ENCODE assay signal across 23 cellular contexts in the genomic region with DNA sequence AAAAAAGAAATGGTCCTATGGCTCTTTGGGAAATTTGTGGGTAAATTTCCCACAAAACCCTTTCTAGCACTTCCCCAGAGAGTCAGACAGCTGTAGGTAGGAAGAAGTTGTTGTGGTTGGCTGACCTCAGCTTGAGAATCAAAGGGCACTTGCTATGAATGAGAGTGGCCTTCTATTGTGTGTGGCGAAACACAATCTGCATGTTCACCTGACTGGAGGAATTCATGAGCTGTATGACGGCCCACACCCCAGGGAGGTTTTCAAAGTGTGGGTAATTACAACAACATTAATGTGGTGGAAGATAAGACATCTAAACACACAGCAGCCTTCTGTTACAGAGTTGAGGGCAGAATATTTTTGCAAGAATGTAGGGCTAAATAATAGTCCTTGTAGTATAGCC. TPM values are rescaled to one million over a fixed set of nuclear protein-coding genes. Genes with fewer than 3 reads are reported as not detected.
DNase-seq lines count a peak whose midpoint lies in the region; ATAC-seq and TF ChIP-seq lines count a peak whose summit lies in the region.
"Had no signal": no experiment of that assay in that cellular context is flagged by ENCODE, and none has a peak within 500 bp of the region (broad histone marks: within the 10 kb centered on the region; RNA-seq: fewer than 3 reads in every experiment).

No MANE protein-coding gene starts in this region.

- DNase-seq in DMS53 (lab: John Stamatoyannopoulos, UW) (peak; percentile 37), DMS53 treated with DMSO at 0.1 percent for 48 hours (lab: John Stamatoyannopoulos, UW; ENCODE audit: unreplicated experiment) (no peak), NCI-H146 (lab: John Stamatoyannopoulos, UW) (peak; percentile 77), chondrocyte (ENCODE audit: low spot score) (no peak), mucosa of descending colon (peak in 1 of 3 donors; percentile 37), activated gamma-delta T cell (lab: John Stamatoyannopoulos, UW) (no peak), body of pancreas (no peak)
- DNase-seq: activated CD4-positive, alpha-beta T cell treated with anti-CD3 and anti-CD28 coated beads for 1 hour; activated T-cell treated with anti-CD3 and anti-CD28 coated beads, Interleukin-2, amount 50 U/mL, for 48 hours; aorta; endodermal cell; NCI-H2029; NCI-H524 treated with DMSO at 0.1 percent for 48 hours; occipital lobe; substantia nigra; uterus had no signal

- no peak overlapping the region for H3K4me3 Mint-ChIP-seq in chondrocyte (ENCODE audit: unreplicated experiment)
- H3K4me3 Mint-ChIP-seq: activated naive CD4-positive, alpha-beta T cell treated with anti-CD3 and anti-CD28 coated beads, Interleukin-2, amount 50 U/mL, for 24 hours; endodermal cell had no signal

- peaks cover 90% of the 10 kb centered on the region for H3K4me1 Mint-ChIP-seq in chondrocyte (ENCODE audit: low read depth)
- H3K4me1 Mint-ChIP-seq: activated naive CD4-positive, alpha-beta T cell treated with anti-CD3 and anti-CD28 coated beads, Interleukin-2, amount 50 U/mL, for 24 hours had no signal

- H3K27ac ChIP-seq in body of pancreas, result no peak overlapping the region
- H3K27ac ChIP-seq: 22Rv1, right atrium auricular region, RWPE1, uterus had no signal

- intact Hi-C loops in mucosa of descending colon (cut with DNase I, micrococcal nuclease), result no loop called here
- intact Hi-C loops in body of pancreas (cut with DNase I), result no loop called here

- no peaks in the 10 kb centered on the region for H3K4me1 ChIP-seq in mucosa of descending colon (ENCODE audit: low read depth)
- H3K4me1 ChIP-seq in body of pancreas, result no peaks in the 10 kb centered on the region
- H3K4me1 ChIP-seq: uterus had no signal

- H3K27ac Mint-ChIP-seq in chondrocyte (ENCODE audit: unreplicated experiment), result peak overlapping the region; percentile 67
- H3K27ac Mint-ChIP-seq: activated naive CD4-positive, alpha-beta T cell treated with anti-CD3 and anti-CD28 coated beads, Interleukin-2, amount 50 U/mL, for 24 hours; endodermal cell had no signal

- H3K4me3 ChIP-seq in mucosa of descending colon (no peak overlapping the region), body of pancreas (no peak overlapping the region)
- H3K4me3 ChIP-seq: lung, right atrium auricular region, uterus had no signal

- H3K9me3 Mint-ChIP-seq in chondrocyte (ENCODE audit: low read depth), result no peaks in the 10 kb centered on the region
- H3K9me3 Mint-ChIP-seq: activated naive CD4-positive, alpha-beta T cell treated with anti-CD3 and anti-CD28 coated beads, Interleukin-2, amount 50 U/mL, for 24 hours; endodermal cell had no signal

- TF ChIP-seq POLR2A in body of pancreas (IDR thresholded peaks at IDR 0.05), result no peak

- peaks cover 13% of the 10 kb centered on the region for H3K36me3 Mint-ChIP-seq in chondrocyte (ENCODE audit: low read depth)
- H3K36me3 Mint-ChIP-seq: activated naive CD4-positive, alpha-beta T cell treated with anti-CD3 and anti-CD28 coated beads, Interleukin-2, amount 50 U/mL, for 24 hours had no signal

- peak; percentile 93 for ATAC-seq in mucosa of descending colon
- ATAC-seq in GM18868 (IDR thresholded peaks at IDR 0.05; ENCODE audit: unreplicated experiment), result no peak
- no peak for ATAC-seq in body of pancreas

- H3K27me3 ChIP-seq in body of pancreas, result no peaks in the 10 kb centered on the region
- H3K27me3 ChIP-seq: right atrium auricular region, uterus had no signal

- no peaks in the 10 kb centered on the region for H3K27me3 Mint-ChIP-seq in chondrocyte (ENCODE audit: low read depth)

- no peak for TF ChIP-seq CTCF in chondrocyte (IDR thresholded peaks at IDR 0.05)
- no peak for TF ChIP-seq CTCF in mucosa of descending colon (IDR thresholded peaks at IDR 0.05)
- TF ChIP-seq CTCF in body of pancreas (IDR thresholded peaks at IDR 0.05), result no peak

- H3K36me3 ChIP-seq in mucosa of descending colon (ENCODE audit: low read depth), result no peaks in the 10 kb centered on the region
- no peaks in the 10 kb centered on the region for H3K36me3 ChIP-seq in body of pancreas (replicated peaks in 1 of 2; ENCODE audit: insufficient read depth in 1 of 2, low read depth in 2 of 2)
- H3K36me3 ChIP-seq: right atrium auricular region, uterus had no signal

- 82 to 88% methylated on average over 2 of the region's 2 CpGs for WGBS in body of pancreas, 2 donors

- no peaks in the 10 kb centered on the region for H3K9me3 ChIP-seq in mucosa of descending colon
- H3K9me3 ChIP-seq in body of pancreas, result no peaks in the 10 kb centered on the region
- H3K9me3 ChIP-seq: right atrium auricular region, uterus had no signal

RNA-seq across cellular contexts. Expression of a gene that starts 38.8 kb away (rescaled TPM):
- total RNA-seq in chondrocyte, result 33.9 to 41.7 TPM (median 41.4 TPM) in 3 replicates
- total RNA-seq in mucosa of descending colon, result 1 to 10 TPM in 1 of 3 donors, under 1 TPM in 2; 0.29 to 1.6 (median 0.39) TPM
- total RNA-seq in body of pancreas, result 1 to 10 TPM in 1 of 2 donors, not detected in 1; 3.6 TPM
- total RNA-seq: activated CD8-positive, alpha-beta memory T cell treated with anti-CD3 and anti-CD28 coated beads for 36 hours had no signal

Comparison
In these comparisons a context has a peak if more than half of its experiments do, and no peak if none do; other contexts are left out.
1. DNase-seq: peak in DMS53 (single experiment) and NCI-H146 (single experiment); none in DMS53 treated with DMSO at 0.1 percent for 48 hours (single experiment), chondrocyte (single experiment), activated gamma-delta T cell (single experiment) and body of pancreas (0 of 4).